Comparison of ENCODE assay signal across 1 cellular context in the genomic region with DNA sequence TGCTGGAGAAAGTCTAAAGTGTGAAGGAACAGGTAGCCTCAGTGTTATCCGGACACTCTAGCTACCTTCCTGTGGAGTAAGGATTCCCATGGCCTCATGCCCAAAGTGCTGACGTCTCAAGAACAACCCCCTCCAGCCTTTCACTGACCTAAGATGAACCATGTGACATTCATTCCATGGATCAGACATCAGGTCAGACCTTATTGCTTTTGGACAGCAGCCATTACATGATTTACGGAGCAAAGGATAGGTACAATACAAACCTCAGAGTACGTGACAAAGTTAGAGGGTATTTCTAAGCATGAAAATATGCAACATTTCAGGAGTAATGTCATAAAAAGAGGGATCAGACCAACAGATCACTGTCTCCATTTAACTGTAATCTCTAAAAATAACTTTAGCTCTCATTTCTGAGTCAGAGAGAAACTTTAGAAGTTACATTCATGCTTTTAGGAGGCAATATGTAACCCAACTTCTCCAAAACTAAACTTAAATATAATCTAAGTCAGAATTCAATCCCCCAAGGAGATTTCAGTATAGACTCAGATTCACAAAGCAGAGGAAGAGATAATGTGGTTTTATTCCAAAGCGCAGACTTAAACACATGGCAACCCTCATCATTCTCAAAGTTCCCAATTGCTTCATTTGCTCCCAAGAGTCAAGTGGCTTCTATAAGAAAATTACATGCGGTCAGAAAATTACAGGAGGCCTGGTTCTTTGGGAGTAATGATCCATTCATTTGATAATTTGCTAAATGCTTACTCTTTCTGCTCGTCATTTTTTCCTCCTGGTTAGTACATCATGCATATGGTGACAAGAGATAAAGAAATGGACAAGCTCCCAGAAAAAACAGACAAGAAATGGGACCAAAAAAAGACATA.
TF ChIP-seq lines count a peak whose summit lies in the region.

No MANE protein-coding gene starts in this region.

TF ChIP-seq in K562, 482 proteins besides CTCF, POLR2A, EP300 and RAD21 (continued from another document):
- no peak for TF ChIP-seq ZNF408 (CRISPR knock-in tag; IDR thresholded peaks at IDR 0.05; ENCODE audit: low read depth)
- 0 out of 2 replicates have a peak, but pooled peaks have one; percentile 5 for TF ChIP-seq ZNF316 (IDR thresholded peaks at IDR 0.05)
